In genomic region chr3:127547761-127548605, GRCh38 we compare ENCODE assay signal across 8 cellular contexts. TPM values are rescaled to one million over a fixed set of nuclear protein-coding genes. Genes with fewer than 3 reads are reported as not detected.
DNase-seq lines count a peak whose midpoint lies in the region; ATAC-seq and TF ChIP-seq lines count a peak whose summit lies in the region.

No MANE protein-coding gene starts in this region.

- peaks cover 14% of the 10 kb centered on the region for H3K4me1 Mint-ChIP-seq in osteocyte (ENCODE audit: unreplicated experiment)

- H3K36me3 ChIP-seq in KMS-11 (ENCODE audit: insufficient read depth) (no peaks in the 10 kb centered on the region), SK-N-MC (ENCODE audit: insufficient read depth, low read length) (no peaks in the 10 kb centered on the region), testis (ENCODE audit: low read depth, missing control alignments) (no peaks in the 10 kb centered on the region)

- H3K9ac ChIP-seq in KMS-11 = peak overlapping the region; percentile 12; the same call in 1 of the 2 replicates
- peak overlapping the region; percentile 64 for H3K9ac ChIP-seq in SK-N-MC (ENCODE audit: insufficient read length)

- H3K36me3 Mint-ChIP-seq in osteocyte (ENCODE audit: unreplicated experiment) = no peaks in the 10 kb centered on the region

- TF ChIP-seq CTCF in KMS-11 (conservative IDR thresholded peaks at IDR 0.05; ENCODE audit: low read depth, low read length) = peak; percentile 72
- peak; percentile 72 for TF ChIP-seq CTCF in osteocyte (IDR thresholded peaks at IDR 0.05)
- TF ChIP-seq CTCF in testis (IDR thresholded peaks at IDR 0.05) = peak; percentile 40 to 79 (median 70)

- H3K27me3 ChIP-seq in KMS-11 (ENCODE audit: insufficient read depth, low read depth) (no peaks in the 10 kb centered on the region), testis (no peaks in the 10 kb centered on the region)

- H3K27ac Mint-ChIP-seq in osteocyte (ENCODE audit: unreplicated experiment) = peak overlapping the region; percentile 33

- H3K27me3 Mint-ChIP-seq in osteocyte (ENCODE audit: unreplicated experiment) = peaks cover 8% of the 10 kb centered on the region

- H3K9me3 ChIP-seq in SK-N-MC (ENCODE audit: low read depth, low read length) (no peaks in the 10 kb centered on the region), testis (no peaks in the 10 kb centered on the region)

- 4 to 8% methylated on average over 18 to 38 of the region's 42 CpGs for WGBS in testis, 2 donors

- in situ Hi-C loops in ACHN (cut with HindIII; ENCODE audit: low pct_ligation_motif_present, low pct_unique_long_range_greater_than_20kb, low sequenced_read_pairs) = no loop called here

- H4K20me1 ChIP-seq in KMS-11 (ENCODE audit: insufficient read depth) = no peaks in the 10 kb centered on the region

- H3K4me2 ChIP-seq in KMS-11 = peak overlapping the region; percentile 45

- H3K79me2 ChIP-seq in KMS-11 (ENCODE audit: insufficient read depth, low read depth) = no peaks in the 10 kb centered on the region

- no peak overlapping the region for H3K27ac ChIP-seq in KMS-11
- H3K27ac ChIP-seq in SK-N-MC = no peak overlapping the region
- H3K27ac ChIP-seq in testis = peak overlapping the region in 1 of 2 donors; percentile 34

- peak; percentile 69 for ATAC-seq in GM18907 (IDR thresholded peaks at IDR 0.05; ENCODE audit: unreplicated experiment)

- DNase-seq in ACHN (peak; percentile 58), SK-N-MC (ENCODE audit: low read depth, low spot score) (no peak), glomerular visceral epithelial cell (ENCODE audit: extremely low spot score) (peak; percentile 58), osteocyte (ENCODE audit: extremely low spot score, unreplicated experiment) (peak; percentile 93), testis (peak; percentile 83)
- DNase-seq in activated naive CD4-positive, alpha-beta T cell treated with anti-CD3 and anti-CD28 coated beads, Interleukin-2, amount 50 U/mL, for 16 hours = peak; percentile 85

- H3K4me3 ChIP-seq in KMS-11 (IDR thresholded peaks at IDR 0.05; ENCODE audit: insufficient read depth, low read depth, low read length) (peak overlapping the region; percentile 81), SK-N-MC (peak overlapping the region; percentile 76), testis (peak overlapping the region; percentile 54 to 58)

- no peaks in the 10 kb centered on the region for H3K9me3 Mint-ChIP-seq in osteocyte (ENCODE audit: unreplicated experiment)

- H2AFZ ChIP-seq in KMS-11 (ENCODE audit: low read depth) = peak overlapping the region; percentile 89

- intact Hi-C loops in testis (cut with DNase I; ENCODE audit: low total_unique reads) = loop anchor here (10.0 kb wide), 2 partner anchors 553 to 873 kb away; no protein-coding TSS in a partner anchor

- peaks cover 6% of the 10 kb centered on the region for H3K4me1 ChIP-seq in KMS-11 (ENCODE audit: low read depth, poor library complexity, severe bottlenecking)
- peaks cover 14% of the 10 kb centered on the region for H3K4me1 ChIP-seq in testis

- no peak for TF ChIP-seq POLR2A in testis (IDR thresholded peaks at IDR 0.05)

- H3K4me3 Mint-ChIP-seq in osteocyte (ENCODE audit: unreplicated experiment) = peak overlapping the region; percentile 70

RNA-seq across cellular contexts. Expression of gene TPRA1, which starts 42.5 kb away (rescaled TPM):
- total RNA-seq in osteocyte (49.0 and 49.7 TPM in 2 replicates), testis (10 to 100 TPM; 55.7 to 59.3 TPM)
- polyA plus RNA-seq in testis (ENCODE audit: insufficient read depth, low read depth, low replicate concordance) = 32.6 TPM

RNA-seq across cellular contexts. Expression of gene MCM2, which starts 50.2 kb away (rescaled TPM):
- 19.2 and 20.4 TPM in 2 replicates for total RNA-seq in osteocyte
- 10 to 100 TPM; 40.8 to 49.3 TPM for total RNA-seq in testis
- polyA plus RNA-seq in testis (ENCODE audit: insufficient read depth, low read depth, low replicate concordance) = 32.5 TPM
